In the genomic region with DNA sequence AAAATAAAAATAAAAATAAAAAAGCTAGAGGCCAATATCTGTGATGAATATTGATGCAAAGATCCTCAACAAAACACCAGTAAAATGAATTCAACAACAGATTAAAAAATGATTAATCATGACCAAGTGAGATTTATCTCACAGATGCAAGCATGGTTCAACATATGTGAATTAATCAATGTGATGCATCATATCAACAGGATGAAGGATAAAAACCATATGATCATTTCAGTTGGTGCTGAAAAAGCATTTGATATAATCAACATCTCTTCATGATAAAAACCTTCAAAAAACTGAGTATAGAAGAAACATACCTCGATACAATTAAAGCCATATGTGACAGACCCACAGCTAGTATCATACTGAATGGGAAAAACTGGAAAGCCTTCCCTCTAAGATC, we compare ENCODE assay signal across 29 cellular contexts.
"Had no signal": no experiment of that assay in that cellular context is flagged by ENCODE, and none has a peak within 500 bp of the region (broad histone marks: within the 10 kb centered on the region; RNA-seq: fewer than 3 reads in every experiment).

No MANE protein-coding gene starts in this region.

- H3K9me3 Mint-ChIP-seq: natural killer cell treated with Interleukin-12 subunit alpha and Interleukin-12 subunit beta and Interleukin-15 and Interleukin-18, amount 100 ng/mL, for 72 hours; neural crest cell; stimulated activated effector memory CD8-positive, alpha-beta T cell treated with anti-CD3 and anti-CD28 coated beads, Interleukin-12 subunit alpha, Interleukin-12 subunit beta, amount 100 ng/mL, for 72 hours; stimulated activated naive B cell treated with anti-CD40 and anti-IgM and Interleukin-4, amounts not matched to agents 10 μg/mL and 1 μg/mL and 100 μg/mL, for 72 hours; stimulated activated naive CD8-positive, alpha-beta T cell treated with anti-CD3 and anti-CD28 coated beads, Interleukin-15, Interleukin-2, amounts not matched to agents 100 ng/mL and 50 ng/mL, for 24 hours had no signal

- ATAC-seq: natural killer cell treated with Interleukin-12 subunit alpha and Interleukin-12 subunit beta and Interleukin-15 and Interleukin-18, amount 100 ng/mL, for 72 hours; psoas muscle; right cardiac atrium; right lobe of liver; stimulated activated effector memory CD8-positive, alpha-beta T cell treated with anti-CD3 and anti-CD28 coated beads, Interleukin-12 subunit alpha, Interleukin-12 subunit beta, amount 100 ng/mL, for 72 hours; stimulated activated naive B cell treated with anti-CD40 and anti-IgM and Interleukin-4, amounts not matched to agents 10 μg/mL and 1 μg/mL and 100 μg/mL, for 72 hours had no signal

- H3K79me2 ChIP-seq: parathyroid adenoma had no signal

- H3K4me1 Mint-ChIP-seq: nephron progenitor cell; neural crest cell; stimulated activated effector memory CD8-positive, alpha-beta T cell treated with anti-CD3 and anti-CD28 coated beads, Interleukin-12 subunit alpha, Interleukin-12 subunit beta, amount 100 ng/mL, for 72 hours; stimulated activated naive B cell treated with anti-CD40 and anti-IgM and Interleukin-4, amounts not matched to agents 10 μg/mL and 1 μg/mL and 100 μg/mL, for 72 hours had no signal

- H3K36me3 ChIP-seq: neutrophil, right lobe of liver, sigmoid colon, stomach, thoracic aorta, thyroid gland, tibial nerve, upper lobe of left lung, vagina had no signal

- H3K9ac ChIP-seq: parathyroid adenoma had no signal

- H3K9me3 ChIP-seq: neutrophil, psoas muscle, right lobe of liver, sigmoid colon, thoracic aorta, thyroid gland, vagina had no signal

- H3K27ac Mint-ChIP-seq: natural killer cell treated with Interleukin-12 subunit alpha and Interleukin-12 subunit beta and Interleukin-15 and Interleukin-18, amount 100 ng/mL, for 72 hours; nephron progenitor cell; progenitor cell of endocrine pancreas; stimulated activated effector memory CD8-positive, alpha-beta T cell treated with anti-CD3 and anti-CD28 coated beads, Interleukin-12 subunit alpha, Interleukin-12 subunit beta, amount 100 ng/mL, for 72 hours; stimulated activated naive B cell treated with anti-CD40 and anti-IgM and Interleukin-4, amounts not matched to agents 10 μg/mL and 1 μg/mL and 100 μg/mL, for 72 hours; stimulated activated naive CD8-positive, alpha-beta T cell treated with anti-CD3 and anti-CD28 coated beads, Interleukin-15, Interleukin-2, amounts not matched to agents 100 ng/mL and 50 ng/mL, for 24 hours had no signal

- DNase-seq: nephron progenitor cell; nucleus accumbens; posterior cingulate gyrus; psoas muscle; right cardiac atrium; right lobe of liver; sigmoid colon; small intestine; stimulated activated CD4-positive, alpha-beta T cell treated with anti-CD3 and anti-CD28 coated beads, Interleukin-15, amount 100 ng/mL, for 24 hours; stimulated activated CD4-positive, alpha-beta T cell treated with anti-CD3 and anti-CD28 coated beads, Interleukin-2, amount 100 ng/mL, for 24 hours; stimulated activated CD4-positive, alpha-beta T cell treated with anti-CD3 and anti-CD28 coated beads, Interleukin-2, amount 100 ng/mL, for 48 hours; stimulated activated CD4-positive, alpha-beta T cell treated with anti-CD3 and anti-CD28 coated beads, Interleukin-4, amount 100 ng/mL, for 24 hours; stimulated activated naive B cell treated with anti-CD40 and anti-IgM and Interleukin-4, amounts not matched to agents 10 μg/mL and 1 μg/mL and 100 μg/mL, for 72 hours; stimulated activated naive CD4-positive, alpha-beta T cell treated with Interleukin-2 at 50 U/mL for 16 hours; stomach; thyroid gland; trophoblast cell; upper lobe of left lung had no signal

- FAIRE-seq: urothelium cell line had no signal

- H2AFZ ChIP-seq: parathyroid adenoma had no signal

- H3K27ac ChIP-seq: neutrophil, parathyroid adenoma, psoas muscle, right lobe of liver, sigmoid colon, stomach, thoracic aorta, thyroid gland, tibial nerve, upper lobe of left lung, vagina had no signal

- H3K36me3 Mint-ChIP-seq: natural killer cell treated with Interleukin-12 subunit alpha and Interleukin-12 subunit beta and Interleukin-15 and Interleukin-18, amount 100 ng/mL, for 72 hours; stimulated activated effector memory CD8-positive, alpha-beta T cell treated with anti-CD3 and anti-CD28 coated beads, Interleukin-12 subunit alpha, Interleukin-12 subunit beta, amount 100 ng/mL, for 72 hours; stimulated activated naive B cell treated with anti-CD40 and anti-IgM and Interleukin-4, amounts not matched to agents 10 μg/mL and 1 μg/mL and 100 μg/mL, for 72 hours had no signal

- H3K4me1 ChIP-seq: parathyroid adenoma, psoas muscle, right lobe of liver, sigmoid colon, stomach, thyroid gland, tibial nerve, upper lobe of left lung, vagina had no signal

- H3K27me3 ChIP-seq: neutrophil, right lobe of liver, sigmoid colon, thyroid gland, upper lobe of left lung, vagina had no signal

- H3K4me3 ChIP-seq: psoas muscle, right lobe of liver, sigmoid colon, stomach, thoracic aorta, thyroid gland, tibial nerve, upper lobe of left lung, vagina had no signal

- H3K27me3 Mint-ChIP-seq: progenitor cell of endocrine pancreas; stimulated activated naive CD8-positive, alpha-beta T cell treated with anti-CD3 and anti-CD28 coated beads, Interleukin-15, Interleukin-2, amounts not matched to agents 100 ng/mL and 50 ng/mL, for 24 hours had no signal

- H3K4me3 Mint-ChIP-seq: natural killer cell treated with Interleukin-12 subunit alpha and Interleukin-12 subunit beta and Interleukin-15 and Interleukin-18, amount 100 ng/mL, for 72 hours; nephron progenitor cell; neural crest cell; stimulated activated effector memory CD8-positive, alpha-beta T cell treated with anti-CD3 and anti-CD28 coated beads, Interleukin-12 subunit alpha, Interleukin-12 subunit beta, amount 100 ng/mL, for 72 hours; stimulated activated naive B cell treated with anti-CD40 and anti-IgM and Interleukin-4, amounts not matched to agents 10 μg/mL and 1 μg/mL and 100 μg/mL, for 72 hours; stimulated activated naive CD8-positive, alpha-beta T cell treated with anti-CD3 and anti-CD28 coated beads, Interleukin-15, Interleukin-2, amounts not matched to agents 100 ng/mL and 50 ng/mL, for 24 hours had no signal
